In genomic region chr4:128060620-128061565, GRCh38 we compare ENCODE assay signal across 8 cellular contexts. TPM values are rescaled to one million over a fixed set of nuclear protein-coding genes. Genes with fewer than 3 reads are reported as not detected.
DNase-seq lines count a peak whose midpoint lies in the region; ATAC-seq and TF ChIP-seq lines count a peak whose summit lies in the region.

TSS of gene LARP1B (plus strand) at chr4:128061312. CDS start at chr4:128074952, 13,640 bp downstream.

- no peaks in the 10 kb centered on the region for H3K36me3 ChIP-seq in BLaER1 treated with 17β-estradiol and CSF1 and Interleukin-3, amounts not matched to agents 10 nM and 100 nM

- peaks cover 0 to 46% (median 30%) of the 10 kb centered on the region in 11 experiments; a peak in 14 of 22 replicates for H4K20me1 ChIP-seq in BLaER1 treated with 17β-estradiol and CSF1 and Interleukin-3, amounts not matched to agents 10 nM and 100 nM

- peak; percentile 94 for ATAC-seq in GM19324 (IDR thresholded peaks at IDR 0.05; ENCODE audit: low FRiP score, unreplicated experiment)
- ATAC-seq in HG03460 (IDR thresholded peaks at IDR 0.05; ENCODE audit: unreplicated experiment) = peak; percentile 90
- ATAC-seq in left lobe of liver = peak; percentile 89

- DNase-seq in NCI-H526 treated with DMSO at 0.1 percent for 48 hours (lab: John Stamatoyannopoulos, UW) (peak; percentile 91), coronary artery (ENCODE audit: low spot score) (peak; percentile 97), left lobe of liver (ENCODE audit: low spot score) (peak; percentile 99)
- DNase-seq in activated CD4-positive, alpha-beta T cell treated with anti-CD3 and anti-CD28 coated beads, Interleukin-2, amount 10 ng/mL, durations not matched to agents 24 days and 14 days = peak; percentile 98
- DNase-seq in stimulated activated CD4-positive, alpha-beta T cell treated with anti-CD3 and anti-CD28 coated beads, Interleukin-2, amount 100 ng/mL, for 24 hours = peak; percentile 93 to 94

- H3K27ac ChIP-seq in BLaER1 treated with 17β-estradiol and CSF1 and Interleukin-3, amounts not matched to agents 10 nM and 100 nM = peak within 1 kb of the TSS; percentile 92 to 99 (median 96)
- peak within 1 kb of the TSS; percentile 88 to 96 for H3K27ac ChIP-seq in coronary artery

- peaks cover 3% of the 10 kb centered on the region for H3K27me3 Mint-ChIP-seq in activated CD4-positive, alpha-beta T cell treated with anti-CD3 and anti-CD28 coated beads, Interleukin-2, amount 10 ng/mL, durations not matched to agents 24 days and 14 days

- H3K4me2 ChIP-seq in BLaER1 treated with 17β-estradiol and CSF1 and Interleukin-3, amounts not matched to agents 10 nM and 100 nM = peak within 1 kb of the TSS; percentile 87 to 97 (median 93)

- peak within 1 kb of the TSS; percentile 82 to 97 (median 94) for H3K4me3 ChIP-seq in BLaER1 treated with 17β-estradiol and CSF1 and Interleukin-3, amounts not matched to agents 10 nM and 100 nM
- H3K4me3 ChIP-seq in coronary artery = peak within 1 kb of the TSS; percentile 87

- peak within 1 kb of the TSS; percentile 90 for H3K4me3 Mint-ChIP-seq in activated CD4-positive, alpha-beta T cell treated with anti-CD3 and anti-CD28 coated beads, Interleukin-2, amount 10 ng/mL, durations not matched to agents 24 days and 14 days

- H3K9ac ChIP-seq in BLaER1 treated with 17β-estradiol and CSF1 and Interleukin-3, amounts not matched to agents 10 nM and 100 nM = peak within 1 kb of the TSS; percentile 90 to 99 (median 98)

- no peaks in the 10 kb centered on the region for H3K9me3 Mint-ChIP-seq in activated CD4-positive, alpha-beta T cell treated with anti-CD3 and anti-CD28 coated beads, Interleukin-2, amount 10 ng/mL, durations not matched to agents 24 days and 14 days

- H3K27me3 ChIP-seq in BLaER1 treated with 17β-estradiol and CSF1 and Interleukin-3, amounts not matched to agents 10 nM and 100 nM = no peaks in the 10 kb centered on the region

- H3K36me3 Mint-ChIP-seq in activated CD4-positive, alpha-beta T cell treated with anti-CD3 and anti-CD28 coated beads, Interleukin-2, amount 10 ng/mL, durations not matched to agents 24 days and 14 days (ENCODE audit: low read depth) = peaks cover 2% of the 10 kb centered on the region

- H3K27ac Mint-ChIP-seq in activated CD4-positive, alpha-beta T cell treated with anti-CD3 and anti-CD28 coated beads, Interleukin-2, amount 10 ng/mL, durations not matched to agents 24 days and 14 days = peak within 1 kb of the TSS; percentile 94

- intact Hi-C loops in activated CD4-positive, alpha-beta T cell treated with anti-CD3 and anti-CD28 coated beads, Interleukin-2, amount 10 ng/mL, durations not matched to agents 24 days and 14 days (cut with micrococcal nuclease) = loop anchor here (1.0 to 10.0 kb wide), 6 partner anchors 96 to 1034 kb away; partner anchors contain the start of genes ABHD18, C4orf33, HSPA4L and MFSD8

- H3K9me3 ChIP-seq in BLaER1 treated with 17β-estradiol and CSF1 and Interleukin-3, amounts not matched to agents 10 nM and 100 nM (replicated peaks in 1 of 11) = no peaks in the 10 kb centered on the region

- TF ChIP-seq CTCF in coronary artery (IDR thresholded peaks at IDR 0.05) = no peak

- peaks cover 14 to 24% (median 19%) of the 10 kb centered on the region in 10 experiments; a peak in 19 of 20 replicates for H3K4me1 ChIP-seq in BLaER1 treated with 17β-estradiol and CSF1 and Interleukin-3, amounts not matched to agents 10 nM and 100 nM

- peaks cover 11% of the 10 kb centered on the region for H3K4me1 Mint-ChIP-seq in activated CD4-positive, alpha-beta T cell treated with anti-CD3 and anti-CD28 coated beads, Interleukin-2, amount 10 ng/mL, durations not matched to agents 24 days and 14 days

RNA-seq across cellular contexts. Expression of gene LARP1B, which starts in this region (rescaled TPM):
- total RNA-seq in activated CD4-positive, alpha-beta T cell treated with anti-CD3 and anti-CD28 coated beads, Interleukin-2, amount 10 ng/mL, durations not matched to agents 24 days and 14 days = 31.1 and 32.6 TPM in 2 replicates
- 34.6 TPM for total RNA-seq in left lobe of liver

Comparison
In these comparisons a context has a peak if more than half of its experiments do, and no peak if none do; other contexts are left out.
1. Peak in every context shown above with its lines: DNase-seq, ATAC-seq, H3K4me3 ChIP-seq and H3K27ac ChIP-seq.